ENCODE assay signal across 8 cellular contexts in genomic region chr19:5691930-5692784, GRCh38. TPM values are rescaled to one million over a fixed set of nuclear protein-coding genes. Genes with fewer than 3 reads are reported as not detected.
DNase-seq lines count a peak whose midpoint lies in the region; ATAC-seq and TF ChIP-seq lines count a peak whose summit lies in the region.

No MANE protein-coding gene starts in this region.

- H3K36me3 ChIP-seq in iPS-15b (ENCODE audit: control insufficient read depth, insufficient read depth, low read length) (peaks cover 64% of the 10 kb centered on the region), thoracic aorta (peaks cover 47% of the 10 kb centered on the region)

- peak overlapping the region; percentile 98 for H3K27ac Mint-ChIP-seq in activated T-cell treated with anti-CD3 and anti-CD28 coated beads, Interleukin-2, amount 50 U/mL, for 24 hours
- peak overlapping the region; percentile 62 for H3K27ac Mint-ChIP-seq in activated CD8-positive, alpha-beta T cell treated with anti-CD3 and anti-CD28 coated beads, Interleukin-2, amount 10 ng/mL, durations not matched to agents 7 days and 5 days

- ATAC-seq in activated CD8-positive, alpha-beta T cell treated with anti-CD3 and anti-CD28 coated beads, Interleukin-2, amount 10 ng/mL, durations not matched to agents 7 days and 5 days: no peak
- no peak for ATAC-seq in thoracic aorta (ENCODE audit: insufficient number of reproducible peaks, low FRiP score, low read depth)
- no peak for ATAC-seq in HG02973 (IDR thresholded peaks at IDR 0.05; ENCODE audit: unreplicated experiment)

- H3K27me3 Mint-ChIP-seq in activated T-cell treated with anti-CD3 and anti-CD28 coated beads, Interleukin-2, amount 50 U/mL, for 24 hours: no peaks in the 10 kb centered on the region
- H3K27me3 Mint-ChIP-seq in activated CD8-positive, alpha-beta T cell treated with anti-CD3 and anti-CD28 coated beads, Interleukin-2, amount 10 ng/mL, durations not matched to agents 7 days and 5 days (ENCODE audit: low read depth): no peaks in the 10 kb centered on the region

- H3K4me3 Mint-ChIP-seq in activated T-cell treated with anti-CD3 and anti-CD28 coated beads, Interleukin-2, amount 50 U/mL, for 24 hours: peak overlapping the region; percentile 97
- H3K4me3 Mint-ChIP-seq in activated CD8-positive, alpha-beta T cell treated with anti-CD3 and anti-CD28 coated beads, Interleukin-2, amount 10 ng/mL, durations not matched to agents 7 days and 5 days: peak overlapping the region; percentile 97

- H3K9me3 Mint-ChIP-seq in activated T-cell treated with anti-CD3 and anti-CD28 coated beads, Interleukin-2, amount 50 U/mL, for 24 hours: no peaks in the 10 kb centered on the region
- no peaks in the 10 kb centered on the region for H3K9me3 Mint-ChIP-seq in activated CD8-positive, alpha-beta T cell treated with anti-CD3 and anti-CD28 coated beads, Interleukin-2, amount 10 ng/mL, durations not matched to agents 7 days and 5 days (ENCODE audit: insufficient read depth)

- no peaks in the 10 kb centered on the region for H3K9me3 ChIP-seq in iPS-15b (ENCODE audit: control insufficient read depth, insufficient read depth, low read length)
- no peaks in the 10 kb centered on the region for H3K9me3 ChIP-seq in thoracic aorta

- peaks cover 68% of the 10 kb centered on the region for H3K36me3 Mint-ChIP-seq in activated T-cell treated with anti-CD3 and anti-CD28 coated beads, Interleukin-2, amount 50 U/mL, for 24 hours (ENCODE audit: low read depth)
- peaks cover 48% of the 10 kb centered on the region for H3K36me3 Mint-ChIP-seq in activated CD8-positive, alpha-beta T cell treated with anti-CD3 and anti-CD28 coated beads, Interleukin-2, amount 10 ng/mL, durations not matched to agents 7 days and 5 days (ENCODE audit: low read depth)

- no peak overlapping the region for H3K27ac ChIP-seq in thoracic aorta

- no peak overlapping the region for H3K9ac ChIP-seq in iPS-15b (ENCODE audit: low read depth, low read length)

- H3K4me3 ChIP-seq in iPS-15b (ENCODE audit: low read depth, low read length): peak overlapping the region; percentile 94
- H3K4me3 ChIP-seq in thoracic aorta: peak overlapping the region; percentile 85

- DNase-seq in activated T-cell treated with anti-CD3 and anti-CD28 coated beads, Interleukin-2, amount 50 U/mL, for 24 hours: peak; percentile 64
- no peak for DNase-seq in activated T-cell treated with anti-CD3 and anti-CD28 coated beads, Interleukin-2, amount 50 U/mL, for 1 hour
- DNase-seq in activated CD8-positive, alpha-beta T cell treated with anti-CD3 and anti-CD28 coated beads, Interleukin-2, amount 10 ng/mL, durations not matched to agents 7 days and 5 days: no peak
- DNase-seq in thoracic aorta (ENCODE audit: low spot score) (no peak), NCI-H345 treated with DMSO at 0.1 percent for 48 hours (lab: John Stamatoyannopoulos, UW; ENCODE audit: unreplicated experiment) (no peak), GDM1 (lab: John Stamatoyannopoulos, UW) (no peak)

- TF ChIP-seq CTCF in thoracic aorta (IDR thresholded peaks at IDR 0.05): no peak

- POLR2A ChIA-PET in activated CD8-positive, alpha-beta T cell treated with anti-CD3 and anti-CD28 coated beads, Interleukin-2, amount 10 ng/mL, durations not matched to agents 7 days and 5 days (lab: Charles Lee): interaction anchor here (0.9 to 1.7 kb wide), 3 partner anchors 23 to 69 kb away, joined by 3 to 21 read pairs (median 5); partner anchors contain the start of genes SAFB and SAFB2

- H3K27me3 ChIP-seq in iPS-15b (ENCODE audit: control insufficient read depth, insufficient read depth, low read length) (no peaks in the 10 kb centered on the region), thoracic aorta (replicated peaks; ENCODE audit: insufficient read depth) (no peaks in the 10 kb centered on the region)

- CTCF ChIA-PET in activated CD8-positive, alpha-beta T cell treated with anti-CD3 and anti-CD28 coated beads, Interleukin-2, amount 10 ng/mL, durations not matched to agents 7 days and 5 days (lab: Charles Lee): interaction anchor here (7.5 kb wide), 1 partner anchor 25 kb away, joined by 113 read pairs; the partner anchor contains the start of genes CATSPERD and LONP1

- H3K4me1 ChIP-seq in iPS-15b (ENCODE audit: control insufficient read depth, insufficient read depth, low read length) (no peaks in the 10 kb centered on the region), thoracic aorta (ENCODE audit: control insufficient read depth in 1 of 2, low read depth in 2 of 2) (peaks cover 2 to 28% of the 10 kb centered on the region in 2 donors)

- peaks cover 30% of the 10 kb centered on the region for H3K4me1 Mint-ChIP-seq in activated T-cell treated with anti-CD3 and anti-CD28 coated beads, Interleukin-2, amount 50 U/mL, for 24 hours (ENCODE audit: low read depth)
- peaks cover 29% of the 10 kb centered on the region for H3K4me1 Mint-ChIP-seq in activated CD8-positive, alpha-beta T cell treated with anti-CD3 and anti-CD28 coated beads, Interleukin-2, amount 10 ng/mL, durations not matched to agents 7 days and 5 days (ENCODE audit: low read depth)

RNA-seq across cellular contexts. Expression of gene RPL36, which starts 2.1 kb away (rescaled TPM):
- total RNA-seq in activated CD8-positive, alpha-beta T cell treated with anti-CD3 and anti-CD28 coated beads, Interleukin-2, amount 10 ng/mL, durations not matched to agents 7 days and 5 days: 100 to 1,000 TPM; 926 to 951 TPM
- total RNA-seq in thoracic aorta: 100 to 1,000 TPM; 274 to 397 TPM

RNA-seq across cellular contexts. Expression of gene HSD11B1L, which starts 11.3 kb away (rescaled TPM):
- 1 to 10 TPM; 2.0 to 2.1 TPM for total RNA-seq in activated CD8-positive, alpha-beta T cell treated with anti-CD3 and anti-CD28 coated beads, Interleukin-2, amount 10 ng/mL, durations not matched to agents 7 days and 5 days
- 10 to 100 TPM in 1 of 2 donors, 1 to 10 TPM in 1; 7.5 to 11.6 TPM for total RNA-seq in thoracic aorta

RNA-seq across cellular contexts. Expression of gene MICOS13, which starts 11.8 kb away (rescaled TPM):
- 10 to 100 TPM; 53.1 to 55.1 TPM for total RNA-seq in activated CD8-positive, alpha-beta T cell treated with anti-CD3 and anti-CD28 coated beads, Interleukin-2, amount 10 ng/mL, durations not matched to agents 7 days and 5 days
- 10 to 100 TPM; 16.9 to 43.7 TPM for total RNA-seq in thoracic aorta

RNA-seq across cellular contexts. Expression of gene LONP1, which starts 27.8 kb away (rescaled TPM):
- total RNA-seq in activated CD8-positive, alpha-beta T cell treated with anti-CD3 and anti-CD28 coated beads, Interleukin-2, amount 10 ng/mL, durations not matched to agents 7 days and 5 days: 100 to 1,000 TPM; 114 to 129 TPM
- 10 to 100 TPM; 52.8 to 82.8 TPM for total RNA-seq in thoracic aorta

RNA-seq across cellular contexts. Expression of gene CATSPERD, which starts 28.3 kb away (rescaled TPM):
- total RNA-seq in activated CD8-positive, alpha-beta T cell treated with anti-CD3 and anti-CD28 coated beads, Interleukin-2, amount 10 ng/mL, durations not matched to agents 7 days and 5 days: not detected
- total RNA-seq in thoracic aorta: under 1 TPM in 1 of 2 donors, not detected in 1; 0.41 TPM
